ENCODE assay signal across 8 cellular contexts in the genomic region with DNA sequence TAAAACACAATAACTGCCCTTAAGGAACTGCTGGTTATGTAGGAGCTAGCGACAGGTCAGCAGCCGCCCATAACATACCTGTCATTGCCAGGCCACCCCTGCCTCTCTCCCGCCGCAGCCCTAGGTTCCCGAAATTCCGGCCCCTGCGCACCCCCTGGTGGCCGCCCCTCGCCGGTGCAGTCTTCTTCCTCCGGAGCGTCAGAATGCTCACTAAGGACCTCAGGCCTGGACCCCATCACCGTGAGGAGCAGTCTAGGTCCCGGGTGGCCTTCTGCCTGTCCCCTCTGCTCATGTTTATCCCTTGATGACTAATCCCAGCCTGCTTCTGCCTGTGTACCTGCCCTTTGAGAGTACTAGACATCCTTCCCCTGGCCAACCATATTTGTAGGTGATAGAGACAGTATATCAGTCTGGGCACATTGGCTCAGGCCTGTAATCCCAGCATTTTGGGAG.
DNase-seq lines count a peak whose midpoint lies in the region; FAIRE-seq and TF ChIP-seq lines count a peak whose summit lies in the region.

No MANE protein-coding gene starts in this region.

- TF ChIP-seq CTCF in HFF-Myc (IDR thresholded peaks at IDR 0.05; ENCODE audit: low read depth, low read length, missing control alignments), result peak; percentile 79
- TF ChIP-seq CTCF in astrocyte (IDR thresholded peaks at IDR 0.05; ENCODE audit: insufficient read depth, low read depth, low read length), result peak; percentile 74

- peaks cover under 1% of the 10 kb centered on the region for H4K20me1 ChIP-seq in astrocyte (ENCODE audit: insufficient read depth, low read length)

- peak overlapping the region; percentile 39 for H2AFZ ChIP-seq in astrocyte (ENCODE audit: low read depth, low read length)

- H3K27ac ChIP-seq in astrocyte (ENCODE audit: low read depth, low read length), result no peak overlapping the region

- no peak for FAIRE-seq in astrocyte (lab: Jason Lieb, UNC)

- H3K9me3 ChIP-seq in astrocyte (ENCODE audit: insufficient read depth, low read depth, low read length), result no peaks in the 10 kb centered on the region

- peaks cover 11% of the 10 kb centered on the region for H3K4me1 ChIP-seq in astrocyte (ENCODE audit: insufficient read depth, low read length)

- no peaks in the 10 kb centered on the region for H3K9me3 Mint-ChIP-seq in astrocyte (ENCODE audit: unreplicated experiment)

- peaks cover 24% of the 10 kb centered on the region for H3K4me1 Mint-ChIP-seq in astrocyte (ENCODE audit: low read depth, unreplicated experiment)

- H3K36me3 ChIP-seq in astrocyte (ENCODE audit: insufficient read depth, low read length), result no peaks in the 10 kb centered on the region

- no peak overlapping the region for H3K9ac ChIP-seq in astrocyte (ENCODE audit: low read length)

- H3K4me2 ChIP-seq in astrocyte (ENCODE audit: low read length), result peak overlapping the region; percentile 53

- H3K79me2 ChIP-seq in astrocyte (ENCODE audit: insufficient read depth, low read length), result no peaks in the 10 kb centered on the region

- DNase-seq in DMS79 treated with DMSO at 0.1 percent for 48 hours (lab: John Stamatoyannopoulos, UW), result peak; percentile 50
- DNase-seq in DMS79 (lab: John Stamatoyannopoulos, UW), result no peak
- DNase-seq in HFF-Myc (ENCODE audit: extremely low read depth, low read depth), result no peak
- peak; percentile 73 for DNase-seq in NAMALWA (ENCODE audit: low spot score)
- peak; percentile 34 for DNase-seq in T-helper 22 cell (ENCODE audit: low read depth)
- no peak for DNase-seq in astrocyte (ENCODE audit: low read depth)
- DNase-seq in islet precursor cell, result peak; percentile 94
- DNase-seq in stimulated activated CD4-positive, alpha-beta T cell treated with anti-CD3 and anti-CD28 coated beads, Interleukin-15, amount 100 ng/mL, for 24 hours, result peak; percentile 86

- H3K36me3 Mint-ChIP-seq in astrocyte (ENCODE audit: low read depth, unreplicated experiment), result no peaks in the 10 kb centered on the region

- H3K4me3 Mint-ChIP-seq in astrocyte (ENCODE audit: unreplicated experiment), result no peak overlapping the region

- H3K27me3 ChIP-seq in astrocyte (ENCODE audit: insufficient read depth, low read length), result peaks cover 33% of the 10 kb centered on the region

- H3K27me3 Mint-ChIP-seq in astrocyte (ENCODE audit: low read depth, unreplicated experiment), result peaks cover 11% of the 10 kb centered on the region

- H3K4me3 ChIP-seq in HFF-Myc (replicated peaks; ENCODE audit: low read depth, low read length) (no peak overlapping the region), astrocyte (ENCODE audit: insufficient read depth, low read depth, low read length) (no peak overlapping the region)

- peak overlapping the region; percentile 18 for H3K27ac Mint-ChIP-seq in astrocyte (ENCODE audit: unreplicated experiment)

Comparison
In these comparisons a context has a peak if more than half of its experiments do, and no peak if none do; other contexts are left out.
1. DNase-seq: peak in DMS79 treated with DMSO at 0.1 percent for 48 hours (single experiment), NAMALWA (single experiment), T-helper 22 cell (single experiment), islet precursor cell (single experiment) and stimulated activated CD4-positive, alpha-beta T cell treated with anti-CD3 and anti-CD28 coated beads, Interleukin-15, amount 100 ng/mL, for 24 hours (single experiment); none in DMS79 (single experiment), HFF-Myc (single experiment) and astrocyte (single experiment).